8 cellular contexts compared by ENCODE assay signal in genomic region chr19:940591-941291, GRCh38. TPM values are rescaled to one million over a fixed set of nuclear protein-coding genes. Genes with fewer than 3 reads are reported as not detected.
A peak's percentile ranks its signal among the peaks of the same experiment; 100 is the strongest.
DNase-seq lines count a peak whose midpoint lies in the region; ATAC-seq and TF ChIP-seq lines count a peak whose summit lies in the region.

No MANE protein-coding gene starts in this region.

- H3K9ac ChIP-seq in HCT116 (ENCODE audit: low read length) (peak overlapping the region; percentile 64), skeletal muscle tissue (ENCODE audit: low read depth in 1 of 3, low read length in 3 of 3) (peak overlapping the region in 1 of 3 donors; percentile 40)

- DNase-seq in CD1c-positive myeloid dendritic cell (ENCODE audit: extremely low spot score) (peak; percentile 92), HCT116 (ENCODE audit: low read depth, low spot score) (no peak), SJSA1 (ENCODE audit: low read depth in 1 of 2, low spot score in 2 of 2) (peak; percentile 68 to 75), left cardiac atrium (peak; percentile 73), iPS-NIHi7 (ENCODE audit: extremely low spot score) (no peak)

- POLR2A ChIA-PET in HCT116 (lab: Charles Lee) = no interaction called here

- H4K20me1 ChIP-seq in HCT116 (ENCODE audit: insufficient read depth) = no peaks in the 10 kb centered on the region

- no peaks in the 10 kb centered on the region for H3K36me3 ChIP-seq in HCT116 (ENCODE audit: control insufficient read depth in 1 of 2, insufficient read depth in 2 of 2, low read length in 2 of 2)
- H3K36me3 ChIP-seq in SJSA1 = peaks cover 3% of the 10 kb centered on the region; the same call in 1 of the 2 replicates
- H3K36me3 ChIP-seq in skeletal muscle tissue (ENCODE audit: control insufficient read depth in 3 of 3, insufficient read depth in 3 of 3, low read length in 3 of 3) = no peaks in the 10 kb centered on the region

- intact Hi-C loops in HCT116 (cut with micrococcal nuclease) = loop anchor here (2.0 kb wide), 1 partner anchor 14 kb away; the partner anchor contains the start of gene ARID3A
- intact Hi-C loops in left cardiac atrium (cut with DNase I) = no loop called here

- H3K27ac Mint-ChIP-seq in activated naive CD4-positive, alpha-beta T cell treated with anti-CD3 and anti-CD28 coated beads, Interleukin-2, amount 50 U/mL, for 24 hours = peak overlapping the region; percentile 82

- no peaks in the 10 kb centered on the region for H3K9me3 Mint-ChIP-seq in activated naive CD4-positive, alpha-beta T cell treated with anti-CD3 and anti-CD28 coated beads, Interleukin-2, amount 50 U/mL, for 24 hours

- H3K4me2 ChIP-seq in HCT116 (ENCODE audit: low read length) = peak overlapping the region; percentile 92

- H3K4me1 Mint-ChIP-seq in activated naive CD4-positive, alpha-beta T cell treated with anti-CD3 and anti-CD28 coated beads, Interleukin-2, amount 50 U/mL, for 24 hours = peaks cover 31% of the 10 kb centered on the region

- peaks cover 25 to 32% of the 10 kb centered on the region in 2 experiments for H3K4me1 ChIP-seq in HCT116 (ENCODE audit: control insufficient read depth in 1 of 2, insufficient read depth in 2 of 2, low read length in 2 of 2)
- peaks cover 15% of the 10 kb centered on the region for H3K4me1 ChIP-seq in SJSA1 (replicated peaks)
- H3K4me1 ChIP-seq in skeletal muscle tissue (ENCODE audit: control insufficient read depth in 3 of 3, insufficient read depth in 3 of 3, low read length in 3 of 3) = peaks cover 3 to 15% (median 8%) of the 10 kb centered on the region in 3 donors

- peaks cover 11% of the 10 kb centered on the region; the same call in 1 of the 2 replicates for H3K79me2 ChIP-seq in HCT116 (ENCODE audit: insufficient read depth, low read length)

- H2AFZ ChIP-seq in HCT116 (ENCODE audit: low read depth, low read length, poor library complexity, severe bottlenecking) = no peak overlapping the region

- TF ChIP-seq RAD21 in HCT116 (IDR thresholded peaks at IDR 0.05; ENCODE audit: low read depth) = no peak

- peak overlapping the region; percentile 84 for H3K4me3 Mint-ChIP-seq in activated naive CD4-positive, alpha-beta T cell treated with anti-CD3 and anti-CD28 coated beads, Interleukin-2, amount 50 U/mL, for 24 hours

- no TSS peak for BruUV-seq in HCT116 (replicated peaks; lab: Mats Ljungman, UMichigan)

- H3K27me3 Mint-ChIP-seq in activated naive CD4-positive, alpha-beta T cell treated with anti-CD3 and anti-CD28 coated beads, Interleukin-2, amount 50 U/mL, for 24 hours = no peaks in the 10 kb centered on the region

- H3K4me3 ChIP-seq in HCT116 (replicated peaks in 1 of 2; ENCODE audit: low read depth in 1 of 2, low read length in 2 of 2) = peak overlapping the region; percentile 31 to 54
- peak overlapping the region; percentile 23 for H3K4me3 ChIP-seq in SJSA1
- peak overlapping the region; percentile 20 to 62 (median 29) for H3K4me3 ChIP-seq in skeletal muscle tissue (ENCODE audit: low read length in 3 of 3)

- CTCF ChIA-PET in HCT116 (lab: Charles Lee) = no interaction called here

- H3K9me3 ChIP-seq in HCT116 (ENCODE audit: control insufficient read depth in 1 of 2, insufficient read depth in 1 of 2, low read depth in 1 of 2, low read length in 2 of 2) (no peaks in the 10 kb centered on the region), SJSA1 (replicated peaks) (no peaks in the 10 kb centered on the region), skeletal muscle tissue (ENCODE audit: control insufficient read depth in 3 of 3, low read length in 3 of 3) (no peaks in the 10 kb centered on the region)

- RAD21 ChIA-PET in HCT116 (lab: Charles Lee; ENCODE audit: low non-redundant PET in 1 of 2, low total read pairs in 2 of 2, uncharacterized antibody in 2 of 2, unreplicated experiment in 2 of 2) = no interaction called here

- H3K27me3 ChIP-seq in HCT116 (ENCODE audit: insufficient read depth, low read length) (no peaks in the 10 kb centered on the region), SJSA1 (replicated peaks) (no peaks in the 10 kb centered on the region), skeletal muscle tissue (ENCODE audit: control insufficient read depth in 3 of 3, insufficient read depth in 3 of 3, low read length in 3 of 3) (peaks cover 0 to 19% (median 10%) of the 10 kb centered on the region in 3 donors)

- no peaks in the 10 kb centered on the region for H3K36me3 Mint-ChIP-seq in activated naive CD4-positive, alpha-beta T cell treated with anti-CD3 and anti-CD28 coated beads, Interleukin-2, amount 50 U/mL, for 24 hours

- no peaks in the 10 kb centered on the region for H3K9me2 ChIP-seq in HCT116 (ENCODE audit: insufficient read depth)

- no peak for TF ChIP-seq CTCF in HCT116 (IDR thresholded peaks at IDR 0.05 in 2 of 3, conservative IDR thresholded peaks at IDR 0.05 in 1 of 3; ENCODE audit: borderline replicate concordance in 1 of 3, insufficient read depth in 1 of 3, low read depth in 2 of 3, low read length in 2 of 3)

- ATAC-seq in HCT116 = peak; percentile 88
- peak; percentile 76 to 86 for ATAC-seq in left cardiac atrium
- ATAC-seq in HG03095 (IDR thresholded peaks at IDR 0.05; ENCODE audit: unreplicated experiment) = no peak

- peak overlapping the region; percentile 70 for H3K27ac ChIP-seq in HCT116 (ENCODE audit: low read depth, low read length)
- H3K27ac ChIP-seq in SJSA1 = no peak overlapping the region
- peak overlapping the region; percentile 51 for H3K27ac ChIP-seq in skeletal muscle tissue (ENCODE audit: low read depth, low read length)

- no peak for TF ChIP-seq POLR2A in HCT116 (IDR thresholded peaks at IDR 0.05; ENCODE audit: borderline replicate concordance, extremely low read depth, insufficient read depth, insufficient read length)

TF ChIP-seq in HCT116, 20 proteins besides CTCF, POLR2A, EP300 and RAD21:
- TF ChIP-seq ZNF274 (IDR thresholded peaks at IDR 0.05; ENCODE audit: low read depth, low read length) (no peak), EGR1 (IDR thresholded peaks at IDR 0.05; ENCODE audit: low read depth) (no peak), YY1 (IDR thresholded peaks at IDR 0.05; ENCODE audit: extremely low read depth, insufficient replicate concordance, low read depth, low read length) (peak; percentile 13), POLR2AphosphoS5 (IDR thresholded peaks at IDR 0.05; ENCODE audit: low read depth, low read length) (peak; percentile 62), FOSL1 (IDR thresholded peaks at IDR 0.05; ENCODE audit: low read depth) (no peak; the same call in 1 of the 2 replicates), ZFX (IDR thresholded peaks at IDR 0.05) (peak; percentile 45; the same call in 1 of the 2 replicates), EZH2phosphoT487 (IDR thresholded peaks at IDR 0.05; ENCODE audit: borderline replicate concordance) (no peak), ELF1 (IDR thresholded peaks at IDR 0.05; ENCODE audit: borderline replicate concordance, low read depth) (no peak), ZBTB33 (IDR thresholded peaks at IDR 0.05; ENCODE audit: extremely low read depth, insufficient replicate concordance, low read length) (peak; percentile 26), CEBPB (IDR thresholded peaks at IDR 0.05; ENCODE audit: low read depth) (no peak), TCF7L2 (IDR thresholded peaks at IDR 0.05; ENCODE audit: borderline replicate concordance, extremely low read depth, insufficient read depth, insufficient read length) (peak; percentile 92), SRF (IDR thresholded peaks at IDR 0.05; ENCODE audit: low read depth) (peak; percentile 98)
- TF ChIP-seq, protein P1, sequence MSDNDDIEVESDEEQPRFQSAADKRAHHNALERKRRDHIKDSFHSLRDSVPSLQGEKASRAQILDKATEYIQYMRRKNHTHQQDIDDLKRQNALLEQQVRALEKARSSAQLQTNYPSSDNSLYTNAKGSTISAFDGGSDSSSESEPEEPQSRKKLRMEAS (IDR thresholded peaks at IDR 0.05) = peak; percentile 80

RNA-seq across cellular contexts. Expression of gene ARID3A, which starts 14.9 kb away (rescaled TPM):
- total RNA-seq in HCT116 (2021; ENCODE audit: unreplicated experiment) (21.8 TPM), left cardiac atrium (1 to 10 TPM; 5.3 to 5.8 TPM), skeletal muscle tissue (2.6 TPM)
- 12.8 and 17.5 TPM in 2 replicates for polyA plus RNA-seq in HCT116 (2012)
- total RNA-seq in SJSA1 (2014; rRNA removed; shearing (Covaris generic)) = 4.2 and 8.1 TPM in 2 replicates

RNA-seq across cellular contexts. Expression of gene KISS1R, which starts 23.6 kb away (rescaled TPM):
- total RNA-seq in HCT116 (2021; ENCODE audit: unreplicated experiment) = 5.9 TPM
- 3.7 and 4.2 TPM in 2 replicates for polyA plus RNA-seq in HCT116 (2012)
- not detected in 2 replicates for total RNA-seq in SJSA1 (2014; rRNA removed; shearing (Covaris generic))
- total RNA-seq in left cardiac atrium = not detected
- total RNA-seq in skeletal muscle tissue = not detected

RNA-seq across cellular contexts. Expression of gene R3HDM4, which starts 27.7 kb away (rescaled TPM):
- total RNA-seq in HCT116 (2021; ENCODE audit: unreplicated experiment) (92.3 TPM), left cardiac atrium (10 to 100 TPM; 18.3 to 31.6 TPM), skeletal muscle tissue (30.8 TPM)
- polyA plus RNA-seq in HCT116 (2012) = 88.5 and 90.3 TPM in 2 replicates
- total RNA-seq in SJSA1 (2014; rRNA removed; shearing (Covaris generic)) = 23.9 and 38.2 TPM in 2 replicates

RNA-seq across cellular contexts. Expression of gene WDR18, which starts 43.4 kb away (rescaled TPM):
- total RNA-seq in HCT116 (2021; ENCODE audit: unreplicated experiment) = 124 TPM
- polyA plus RNA-seq in HCT116 (2012) = 104 and 106 TPM in 2 replicates
- 43.2 and 60.5 TPM in 2 replicates for total RNA-seq in SJSA1 (2014; rRNA removed; shearing (Covaris generic))
- total RNA-seq in left cardiac atrium = 10 to 100 TPM; 16.2 to 17.2 TPM
- 35.5 TPM for total RNA-seq in skeletal muscle tissue

RNA-seq across cellular contexts. Expression of gene RNU6-9, which starts 47.5 kb away (rescaled TPM):
- total RNA-seq in HCT116 (2021; ENCODE audit: unreplicated experiment) (not detected), left cardiac atrium (not detected), skeletal muscle tissue (not detected)
- polyA plus RNA-seq in HCT116 (2012) = not detected in 2 replicates
- total RNA-seq in SJSA1 (2014; rRNA removed; shearing (Covaris generic)) = not detected in 2 replicates

Comparison
In these comparisons a context has a peak if more than half of its experiments do, and no peak if none do; other contexts are left out.
1. DNase-seq: peak in CD1c-positive myeloid dendritic cell (single experiment), SJSA1 (2 of 2) and left cardiac atrium (single experiment); none in HCT116 (single experiment) and iPS-NIHi7 (single experiment).
2. Peak in every context shown above with its lines, with median percentiles within 50 percentile points of each other: H3K4me3 ChIP-seq.